ENCODE assay signal across 11 cellular contexts in the genomic region with DNA sequence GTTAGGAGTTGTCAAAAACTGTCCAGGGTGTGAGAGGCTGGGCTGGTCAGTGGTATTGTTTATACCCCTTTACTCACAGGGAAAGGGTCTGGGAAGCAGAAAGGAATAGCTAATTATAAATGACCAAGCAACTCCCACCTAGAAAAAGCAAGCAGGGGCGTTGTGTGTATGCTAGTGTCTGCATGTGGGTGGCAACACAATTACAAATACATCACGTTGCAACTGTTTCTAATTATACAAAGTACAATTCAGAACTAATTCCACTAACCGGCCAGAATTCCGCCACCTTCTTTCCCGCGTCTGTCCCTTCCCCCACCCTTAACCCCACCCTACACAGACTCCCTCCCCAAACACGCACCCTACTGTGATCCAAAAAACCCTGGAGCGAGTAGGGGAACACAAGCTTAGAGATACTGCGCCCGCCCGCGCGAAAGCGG. TPM values are rescaled to one million over a fixed set of nuclear protein-coding genes. Genes with fewer than 3 reads are reported as not detected.
DNase-seq lines count a peak whose midpoint lies in the region; ATAC-seq, FAIRE-seq and TF ChIP-seq lines count a peak whose summit lies in the region.
"Had no signal": no experiment of that assay in that cellular context is flagged by ENCODE, and none has a peak within 500 bp of the region (broad histone marks: within the 10 kb centered on the region; RNA-seq: fewer than 3 reads in every experiment).

No MANE protein-coding gene starts in this region.

- peaks cover 30% of the 10 kb centered on the region for H3K27me3 ChIP-seq in keratinocyte (ENCODE audit: control insufficient read depth, extremely low read depth, insufficient read depth, low read length)

- no peaks in the 10 kb centered on the region for H3K9me1 ChIP-seq in keratinocyte (ENCODE audit: control insufficient read depth, extremely low read depth, insufficient read depth, low read length)

- H3K36me3 Mint-ChIP-seq in activated T-helper 17 cell treated with anti-CD3 and anti-CD28 coated beads, Interleukin-2, amount 50 U/mL, for 72 hours (ENCODE audit: low read depth), result no peaks in the 10 kb centered on the region
- H3K36me3 Mint-ChIP-seq in stimulated activated naive B cell treated with anti-CD40 and anti-IgM and Interleukin-4, amounts not matched to agents 10 μg/mL and 1 μg/mL and 100 μg/mL, for 72 hours, result peaks cover 1 to 4% of the 10 kb centered on the region in 2 donors

- H3K9me3 Mint-ChIP-seq in activated T-helper 17 cell treated with anti-CD3 and anti-CD28 coated beads, Interleukin-2, amount 50 U/mL, for 72 hours, result no peaks in the 10 kb centered on the region
- peaks cover 2 to 4% of the 10 kb centered on the region in 2 donors for H3K9me3 Mint-ChIP-seq in stimulated activated naive B cell treated with anti-CD40 and anti-IgM and Interleukin-4, amounts not matched to agents 10 μg/mL and 1 μg/mL and 100 μg/mL, for 72 hours

- ATAC-seq in activated T-helper 17 cell treated with anti-CD3 and anti-CD28 coated beads, Interleukin-2, amount 50 U/mL, for 72 hours (replicated peaks), result no peak
- ATAC-seq in stimulated activated naive B cell treated with anti-CD40 and anti-IgM and Interleukin-4, amounts not matched to agents 10 μg/mL and 1 μg/mL and 100 μg/mL, for 72 hours (replicated peaks), result no peak

- H3K79me2 ChIP-seq in keratinocyte (ENCODE audit: control insufficient read depth, insufficient read depth, low read length), result no peaks in the 10 kb centered on the region

- dilution Hi-C loops in keratinocyte (cut with MboI; ENCODE audit: extremely low pct_ligation_motif_present, low sequenced_read_pairs), result no loop called here

- H3K4me1 Mint-ChIP-seq in activated T-helper 17 cell treated with anti-CD3 and anti-CD28 coated beads, Interleukin-2, amount 50 U/mL, for 72 hours, result peaks cover 19% of the 10 kb centered on the region
- H3K4me1 Mint-ChIP-seq in stimulated activated naive B cell treated with anti-CD40 and anti-IgM and Interleukin-4, amounts not matched to agents 10 μg/mL and 1 μg/mL and 100 μg/mL, for 72 hours, result peaks cover 19 to 46% of the 10 kb centered on the region in 2 donors

- H3K27me3 Mint-ChIP-seq in activated T-helper 17 cell treated with anti-CD3 and anti-CD28 coated beads, Interleukin-2, amount 50 U/mL, for 72 hours, result peaks cover 32% of the 10 kb centered on the region
- H3K27me3 Mint-ChIP-seq in stimulated activated naive B cell treated with anti-CD40 and anti-IgM and Interleukin-4, amounts not matched to agents 10 μg/mL and 1 μg/mL and 100 μg/mL, for 72 hours, result peaks cover 0 to 5% of the 10 kb centered on the region in 2 donors

- peak overlapping the region; percentile 87 for H3K4me3 Mint-ChIP-seq in activated T-helper 17 cell treated with anti-CD3 and anti-CD28 coated beads, Interleukin-2, amount 50 U/mL, for 72 hours
- peak overlapping the region; percentile 92 to 98 for H3K4me3 Mint-ChIP-seq in stimulated activated naive B cell treated with anti-CD40 and anti-IgM and Interleukin-4, amounts not matched to agents 10 μg/mL and 1 μg/mL and 100 μg/mL, for 72 hours

- no peaks in the 10 kb centered on the region for H4K20me1 ChIP-seq in keratinocyte (ENCODE audit: control insufficient read depth, extremely low read depth, insufficient read depth, low read length)

- H3K27ac Mint-ChIP-seq in activated T-helper 17 cell treated with anti-CD3 and anti-CD28 coated beads, Interleukin-2, amount 50 U/mL, for 72 hours, result no peak overlapping the region
- H3K27ac Mint-ChIP-seq in stimulated activated naive B cell treated with anti-CD40 and anti-IgM and Interleukin-4, amounts not matched to agents 10 μg/mL and 1 μg/mL and 100 μg/mL, for 72 hours, result no peak overlapping the region

- TF ChIP-seq CTCF in keratinocyte (optimal IDR thresholded peaks at IDR 0.05 in 1 of 3, IDR thresholded peaks at IDR 0.05 in 1 of 3, conservative IDR thresholded peaks at IDR 0.05 in 1 of 3; ENCODE audit: extremely low read depth in 1 of 3, insufficient read depth in 2 of 3, low read length in 3 of 3) (no peak), GM13977 (IDR thresholded peaks at IDR 0.05; ENCODE audit: extremely low read depth, insufficient read depth, missing control alignments) (no peak)

- peaks cover 22% of the 10 kb centered on the region for H3K4me1 ChIP-seq in keratinocyte (ENCODE audit: control insufficient read depth, extremely low read depth, insufficient read depth, low read length)

- no peaks in the 10 kb centered on the region for H3K9me3 ChIP-seq in keratinocyte (ENCODE audit: control insufficient read depth, low read depth, low read length)

- DNase-seq in NCI-H524 treated with DMSO at 0.1 percent for 48 hours (lab: John Stamatoyannopoulos, UW), result peak; percentile 13
- no peak for DNase-seq in NCI-H524 (lab: John Stamatoyannopoulos, UW)
- no peak for DNase-seq in keratinocyte (ENCODE audit: low read depth, low spot score)
- no peak for DNase-seq in stimulated activated naive B cell treated with anti-CD40 and anti-IgM and Interleukin-4, amounts not matched to agents 10 μg/mL and 1 μg/mL and 100 μg/mL, for 72 hours
- no peak for DNase-seq in activated CD4-positive, CD25-positive, alpha-beta regulatory T cell treated with anti-CD3 and anti-CD28 coated beads, Interleukin-2, amount 50 U/mL, for 72 hours
- no peak for DNase-seq in stimulated activated CD4-positive, alpha-beta T cell treated with anti-CD3 and anti-CD28 coated beads, Interleukin-4, amount 100 ng/mL, for 1 hour
- DNase-seq in GM13977 (ENCODE audit: low spot score), result no peak
- DNase-seq: amniotic stem cell, NCI-H510A had no signal

- H3K4me3 ChIP-seq in keratinocyte (ENCODE audit: control insufficient read depth in 2 of 3, extremely low read depth in 1 of 3, insufficient read depth in 2 of 3, low read depth in 1 of 3, low read length in 3 of 3), result peak overlapping the region; percentile 56 to 99 (median 77)

- in situ Hi-C loops in GM13977 (cut with MboI; ENCODE audit: low pct_unique_long_range_greater_than_20kb, low sequenced_read_pairs, unreplicated experiment), result no loop called here

- no peak overlapping the region for H3K9ac ChIP-seq in keratinocyte (ENCODE audit: control insufficient read depth, extremely low read depth, insufficient read depth, low read length)

- FAIRE-seq in keratinocyte (lab: Jason Lieb, UNC), result no peak

- peak overlapping the region; percentile 100 for H3K4me2 ChIP-seq in keratinocyte (ENCODE audit: control insufficient read depth, extremely low read depth, insufficient read depth, low read depth, low read length)

- H2AFZ ChIP-seq in keratinocyte (ENCODE audit: control insufficient read depth, low read length), result peak overlapping the region; percentile 80

- H3K36me3 ChIP-seq in keratinocyte (ENCODE audit: control insufficient read depth in 2 of 2, extremely low read depth in 1 of 2, insufficient read depth in 2 of 2, low read length in 2 of 2), result no peaks in the 10 kb centered on the region

- H3K27ac ChIP-seq in keratinocyte (ENCODE audit: control insufficient read depth, insufficient read depth, low read length), result no peak overlapping the region
- H3K27ac ChIP-seq: 22Rv1 had no signal

RNA-seq across cellular contexts. Expression of gene DPF3, which starts 2.2 kb away (rescaled TPM):
- total RNA-seq in activated T-helper 17 cell treated with anti-CD3 and anti-CD28 coated beads, Interleukin-2, amount 50 U/mL, for 72 hours, result under 1 TPM; 0.13 to 0.30 TPM
- 0.61 to 1.1 TPM (median 0.66 TPM) in 3 replicates for polyA plus RNA-seq in keratinocyte
- polyA plus RNA-seq in keratinocyte (2011; ENCODE audit: low read depth), result 0.36 TPM
- polyA plus RNA-seq in keratinocyte (2011; cell fraction: cytosol; rRNA removed), result 0.33 and 0.48 TPM in 2 replicates
- 1.1 and 1.5 TPM in 2 replicates for polyA plus RNA-seq in keratinocyte (2011; cell fraction: nucleus; rRNA removed)
- 0.84 TPM in 1 of 2 replicates, not detected in the other for polyA plus RNA-seq in keratinocyte (2012; ENCODE audit: low replicate concordance)
- polyA minus RNA-seq in keratinocyte, result 0.93 to 1.8 TPM (median 1.1 TPM) in 3 replicates
- not detected for polyA minus RNA-seq in keratinocyte (2011; cell fraction: cytosol; rRNA and poly(A)+ RNA removed)
- polyA minus RNA-seq in keratinocyte (2011; cell fraction: nucleus; rRNA and poly(A)+ RNA removed), result 1.3 and 1.5 TPM in 2 replicates

RNA-seq across cellular contexts. Expression of gene DCAF4, which starts 34.6 kb away (rescaled TPM):
- 10 to 100 TPM; 10.8 to 25.2 TPM for total RNA-seq in activated T-helper 17 cell treated with anti-CD3 and anti-CD28 coated beads, Interleukin-2, amount 50 U/mL, for 72 hours
- polyA plus RNA-seq in keratinocyte, result 20.8 to 34.1 TPM (median 26.1 TPM) in 3 replicates
- polyA plus RNA-seq in keratinocyte (2011; ENCODE audit: low read depth), result 7.5 TPM
- 18.7 and 18.8 TPM in 2 replicates for polyA plus RNA-seq in keratinocyte (2011; cell fraction: cytosol; rRNA removed)
- 50.7 and 56.3 TPM in 2 replicates for polyA plus RNA-seq in keratinocyte (2011; cell fraction: nucleus; rRNA removed)
- polyA plus RNA-seq in keratinocyte (2012; ENCODE audit: low replicate concordance), result 9.2 and 19.6 TPM in 2 replicates
- polyA minus RNA-seq in keratinocyte, result 20.3 to 42.3 TPM (median 25.0 TPM) in 3 replicates
- 11.1 TPM for polyA minus RNA-seq in keratinocyte (2011; cell fraction: cytosol; rRNA and poly(A)+ RNA removed)
- 15.5 and 17.0 TPM in 2 replicates for polyA minus RNA-seq in keratinocyte (2011; cell fraction: nucleus; rRNA and poly(A)+ RNA removed)
